In the genomic region with DNA sequence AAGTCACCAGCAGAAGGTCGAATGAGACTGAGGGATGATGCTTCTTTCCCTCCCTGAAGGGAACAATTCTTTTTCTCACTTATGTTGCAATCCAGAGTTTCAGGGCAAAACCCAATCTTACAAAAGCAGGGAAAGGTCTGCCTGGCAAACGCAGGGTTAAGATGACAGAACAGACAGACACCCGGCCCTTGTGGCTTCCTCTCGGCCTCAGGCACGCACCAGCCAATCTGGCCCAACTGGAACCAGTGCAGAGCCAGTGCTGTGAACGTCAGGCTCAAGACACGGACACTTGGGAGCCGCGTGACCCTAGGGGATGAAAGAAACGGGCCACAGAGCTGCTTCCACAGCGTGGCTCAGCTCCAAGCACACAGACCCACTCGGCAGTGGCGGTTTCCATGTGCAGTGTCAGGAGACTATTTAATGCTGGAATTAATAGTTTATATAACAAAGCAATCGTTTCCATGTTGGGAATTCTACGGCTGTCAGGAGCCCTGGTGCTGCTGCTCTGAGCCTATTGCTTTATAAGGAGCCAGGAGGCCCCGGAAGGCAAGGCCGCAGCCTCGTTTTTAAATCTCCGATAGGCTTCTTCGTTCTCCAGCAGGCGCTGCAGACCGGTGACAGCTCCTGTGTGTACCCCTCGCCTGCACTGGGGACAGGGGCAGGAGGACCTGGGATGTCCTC, we compare ENCODE assay signal across 9 cellular contexts.
A peak's percentile ranks its signal among the peaks of the same experiment; 100 is the strongest.
DNase-seq lines count a peak whose midpoint lies in the region; ATAC-seq and TF ChIP-seq lines count a peak whose summit lies in the region.
"Had no signal": no experiment of that assay in that cellular context is flagged by ENCODE, and none has a peak within 500 bp of the region (broad histone marks: within the 10 kb centered on the region; RNA-seq: fewer than 3 reads in every experiment).

No MANE protein-coding gene starts in this region.

- peak; percentile 61 for DNase-seq in AG09309 (ENCODE audit: low read depth)
- DNase-seq in body of pancreas: no peak
- DNase-seq in left cardiac atrium: peak; percentile 73
- DNase-seq in osteoblast (ENCODE audit: insufficient read length, low spot score, missing footprints): peak; percentile 91
- DNase-seq in DMS114 treated with DMSO at 0.1 percent for 48 hours (lab: John Stamatoyannopoulos, UW; ENCODE audit: unreplicated experiment): no peak
- DNase-seq in DMS 273 treated with DMSO at 0.1 percent for 48 hours (lab: John Stamatoyannopoulos, UW): no peak
- DNase-seq in glomerular visceral epithelial cell (ENCODE audit: extremely low spot score): no peak
- DNase-seq: NCI-H748 treated with DMSO at 0.1 percent for 48 hours had no signal

- peak overlapping the region; percentile 17 for H2AFZ ChIP-seq in osteoblast (ENCODE audit: low read length)

- peaks cover 82% of the 10 kb centered on the region for H3K79me2 ChIP-seq in osteoblast (ENCODE audit: insufficient read depth, low read length)

- H3K36me3 ChIP-seq in body of pancreas (replicated peaks in 1 of 2; ENCODE audit: insufficient read depth in 1 of 2, low read depth in 2 of 2) (no peaks in the 10 kb centered on the region), osteoblast (ENCODE audit: insufficient read depth, low read length) (no peaks in the 10 kb centered on the region)

- WGBS in body of pancreas, 2 donors: 62 to 64% methylated on average over 23 of the region's 23 CpGs

- no peaks in the 10 kb centered on the region for H3K9me3 ChIP-seq in body of pancreas
- H3K9me3 ChIP-seq in osteoblast (ENCODE audit: low read depth, low read length): no peaks in the 10 kb centered on the region

- H3K4me1 ChIP-seq in body of pancreas: peaks cover 3% of the 10 kb centered on the region
- peaks cover 17% of the 10 kb centered on the region for H3K4me1 ChIP-seq in osteoblast (ENCODE audit: insufficient read depth, low read length)

- intact Hi-C loops in body of pancreas (cut with DNase I) (no loop called here), left cardiac atrium (cut with DNase I) (no loop called here)

- TF ChIP-seq POLR2A in body of pancreas (IDR thresholded peaks at IDR 0.05): no peak

- H3K27me3 ChIP-seq in body of pancreas: no peaks in the 10 kb centered on the region
- H3K27me3 ChIP-seq in osteoblast (ENCODE audit: insufficient read depth, low read length): no peaks in the 10 kb centered on the region

- H3K4me3 ChIP-seq in AG09309 (ENCODE audit: control insufficient read depth, low read depth, low read length): peak overlapping the region; percentile 5
- no peak overlapping the region for H3K4me3 ChIP-seq in body of pancreas
- peak overlapping the region; percentile 6 for H3K4me3 ChIP-seq in osteoblast (ENCODE audit: insufficient read depth, low read length)

- TF ChIP-seq CTCF in AG09309 (IDR thresholded peaks at IDR 0.05; ENCODE audit: control insufficient read depth, insufficient read depth, low read depth, low read length, missing control alignments) (no peak), body of pancreas (IDR thresholded peaks at IDR 0.05) (no peak), osteoblast (IDR thresholded peaks at IDR 0.05; ENCODE audit: extremely low read depth, low read depth, low read length) (no peak)

- no peak overlapping the region for H3K27ac ChIP-seq in body of pancreas
- H3K27ac ChIP-seq in osteoblast (ENCODE audit: low read depth, low read length): peak overlapping the region; percentile 36

- peak overlapping the region; percentile 60 for H3K4me2 ChIP-seq in osteoblast (ENCODE audit: insufficient read depth, low read length)

- H4K20me1 ChIP-seq in osteoblast (ENCODE audit: insufficient read depth, low read length): peaks cover 54% of the 10 kb centered on the region

- ATAC-seq in body of pancreas (peak; percentile 51), left cardiac atrium (peak; percentile 72 to 85), GM19463 (IDR thresholded peaks at IDR 0.05; ENCODE audit: unreplicated experiment) (no peak)

Comparison
In these comparisons a context has a peak if more than half of its experiments do, and no peak if none do; other contexts are left out.
1. DNase-seq: peak in AG09309 (single experiment), left cardiac atrium (single experiment) and osteoblast (single experiment); none in body of pancreas (0 of 4), DMS114 treated with DMSO at 0.1 percent for 48 hours (single experiment), DMS 273 treated with DMSO at 0.1 percent for 48 hours (single experiment) and glomerular visceral epithelial cell (single experiment).
2. H3K4me3 ChIP-seq: peak in AG09309 (single experiment) and osteoblast (single experiment); none in body of pancreas (0 of 2).